In the genomic region with DNA sequence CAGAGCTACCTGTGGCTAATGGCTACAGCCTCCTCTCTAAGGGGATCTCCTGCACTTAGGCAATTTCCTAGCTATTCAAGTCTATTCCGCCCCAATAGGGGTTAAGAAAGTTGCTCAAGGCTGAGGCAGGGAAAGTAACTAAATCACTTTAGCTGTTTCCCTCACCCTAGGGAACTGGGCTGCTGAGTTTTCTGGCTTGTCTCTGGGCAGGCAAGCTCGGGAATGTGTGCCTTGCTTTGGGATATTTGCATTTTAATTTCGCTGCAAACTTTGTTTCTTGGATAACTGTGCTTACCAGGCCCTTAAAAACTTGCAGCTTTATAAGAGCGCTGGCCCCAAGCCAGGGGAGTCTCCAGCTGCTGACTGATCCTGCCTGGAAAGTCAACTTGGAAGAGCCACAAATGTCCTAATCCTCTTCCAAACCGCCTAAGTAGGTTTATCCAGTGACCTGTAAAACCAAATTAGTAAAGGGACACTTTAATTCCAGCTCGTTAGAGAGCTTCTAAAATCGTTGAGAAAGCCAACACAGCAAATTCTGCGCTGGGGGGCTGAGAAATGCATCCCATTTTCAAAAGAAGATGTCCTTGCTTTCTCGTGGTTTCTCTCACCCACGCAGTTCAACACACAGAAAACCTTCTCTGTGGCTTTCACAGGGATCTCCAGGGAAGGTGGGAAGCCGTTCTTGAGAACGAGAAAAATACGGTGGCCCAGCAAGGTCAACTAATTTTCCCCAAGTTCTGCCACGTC, we compare ENCODE assay signal across 9 cellular contexts. TPM values are rescaled to one million over a fixed set of nuclear protein-coding genes. Genes with fewer than 3 reads are reported as not detected.
A peak's percentile ranks its signal among the peaks of the same experiment; 100 is the strongest.
DNase-seq lines count a peak whose midpoint lies in the region; ATAC-seq and TF ChIP-seq lines count a peak whose summit lies in the region.
"Had no signal": no experiment of that assay in that cellular context is flagged by ENCODE, and none has a peak within 500 bp of the region (broad histone marks: within the 10 kb centered on the region; RNA-seq: fewer than 3 reads in every experiment).

No MANE protein-coding gene starts in this region.

- H3K9me3 ChIP-seq in Peyer's patch (no peaks in the 10 kb centered on the region), parathyroid adenoma (ENCODE audit: control insufficient read depth, low read length) (no peaks in the 10 kb centered on the region)

- no peak for TF ChIP-seq CTCF in CD14-positive monocyte (IDR thresholded peaks at IDR 0.05)
- TF ChIP-seq CTCF in Peyer's patch (IDR thresholded peaks at IDR 0.05) = no peak
- no peak for TF ChIP-seq CTCF in fibroblast of villous mesenchyme (IDR thresholded peaks at IDR 0.05; ENCODE audit: insufficient read depth, low read depth, low read length)
- TF ChIP-seq CTCF in parathyroid adenoma (IDR thresholded peaks at IDR 0.05) = no peak
- TF ChIP-seq CTCF in omental fat pad (IDR thresholded peaks at IDR 0.05) = no peak

- H2AFZ ChIP-seq in parathyroid adenoma = no peak overlapping the region

- no peaks in the 10 kb centered on the region for H3K79me2 ChIP-seq in parathyroid adenoma

- H3K9ac ChIP-seq in parathyroid adenoma = no peak overlapping the region
- H3K9ac ChIP-seq: KMS-11 had no signal

- no peaks in the 10 kb centered on the region for H3K27me3 ChIP-seq in Peyer's patch
- no peaks in the 10 kb centered on the region for H3K27me3 ChIP-seq in parathyroid adenoma (ENCODE audit: control insufficient read depth, insufficient read depth, low read length)

- intact Hi-C loops in CD14-positive monocyte (cut with micrococcal nuclease) = no loop called here

- H3K4me2 ChIP-seq in parathyroid adenoma (ENCODE audit: low read length) = no peak overlapping the region
- H3K4me2 ChIP-seq: KMS-11 had no signal

- H3K27ac Mint-ChIP-seq in CD14-positive monocyte = peak overlapping the region; percentile 90 to 98 (median 97)

- ATAC-seq in omental fat pad (ENCODE audit: low FRiP score) (no peak), GM21528 (IDR thresholded peaks at IDR 0.05; ENCODE audit: low FRiP score, unreplicated experiment) (no peak)

- H3K4me3 ChIP-seq in Peyer's patch (no peak overlapping the region), fibroblast of villous mesenchyme (ENCODE audit: low read depth, low read length) (peak overlapping the region; percentile 34), parathyroid adenoma (ENCODE audit: low read depth, low read length) (no peak overlapping the region)

- peaks cover 0 to 12% (median 10%) of the 10 kb centered on the region in 7 donors for H3K9me3 Mint-ChIP-seq in CD14-positive monocyte

- H3K27ac ChIP-seq in Peyer's patch (peak overlapping the region; percentile 58 to 81 (median 69)), parathyroid adenoma (peak overlapping the region; percentile 47)
- H3K27ac ChIP-seq: KMS-11 had no signal

- peak overlapping the region in 1 of 2 donors; percentile 67 for H3K4me3 Mint-ChIP-seq in CD14-positive monocyte

- TF ChIP-seq POLR2A in Peyer's patch (IDR thresholded peaks at IDR 0.05) = no peak

- peaks cover 5 to 8% of the 10 kb centered on the region in 2 donors for H3K36me3 Mint-ChIP-seq in CD14-positive monocyte

- peaks cover 74% of the 10 kb centered on the region for H3K4me1 Mint-ChIP-seq in CD14-positive monocyte

- no peaks in the 10 kb centered on the region for H3K36me3 ChIP-seq in Peyer's patch
- H3K36me3 ChIP-seq in parathyroid adenoma (ENCODE audit: control insufficient read depth, insufficient read depth, low read length) = no peaks in the 10 kb centered on the region

- no peak for DNase-seq in CD14-positive monocyte (ENCODE audit: low spot score)
- DNase-seq in Peyer's patch = peak; percentile 29 to 77 (median 51)
- DNase-seq in fibroblast of villous mesenchyme (ENCODE audit: low read depth) = peak; percentile 96
- DNase-seq in SHP77 treated with DMSO at 0.1 percent for 48 hours (lab: John Stamatoyannopoulos, UW) = no peak
- DNase-seq in omental fat pad (ENCODE audit: low spot score) = no peak
- no peak for DNase-seq in NCI-H1048 (lab: John Stamatoyannopoulos, UW)

- peaks cover 0 to 7% (median 0%) of the 10 kb centered on the region in 3 donors for H3K27me3 Mint-ChIP-seq in CD14-positive monocyte (ENCODE audit: low read depth in 3 of 3)

- H3K4me1 ChIP-seq in Peyer's patch (peaks cover 0 to 16% (median 1%) of the 10 kb centered on the region in 4 donors), parathyroid adenoma (no peaks in the 10 kb centered on the region)

RNA-seq across cellular contexts. Expression of a gene that starts 59.5 kb away (rescaled TPM):
- 10 to 100 TPM; 44.8 to 54.2 TPM for polyA plus RNA-seq in CD14-positive monocyte
- total RNA-seq in Peyer's patch (100 to 1,000 TPM in 1 of 4 donors, 10 to 100 TPM in 3; 57.1 to 106 (median 86.3) TPM), fibroblast of villous mesenchyme (87.0 and 129 TPM in 2 replicates), omental fat pad (100 to 1,000 TPM in 1 of 4 donors, 10 to 100 TPM in 3; 69.3 to 175 (median 82.9) TPM)

Comparison
In these comparisons a context has a peak if more than half of its experiments do, and no peak if none do; other contexts are left out.
1. DNase-seq: peak in Peyer's patch (3 of 3) and fibroblast of villous mesenchyme (single experiment); none in CD14-positive monocyte (single experiment), SHP77 treated with DMSO at 0.1 percent for 48 hours (single experiment), omental fat pad (single experiment) and NCI-H1048 (single experiment).